ENCODE assay signal across 12 cellular contexts in genomic region chr16:81780350-81780749, GRCh38. TPM values are rescaled to one million over a fixed set of nuclear protein-coding genes. Genes with fewer than 3 reads are reported as not detected.
DNase-seq lines count a peak whose midpoint lies in the region; ATAC-seq and TF ChIP-seq lines count a peak whose summit lies in the region.
"Had no signal": no experiment of that assay in that cellular context is flagged by ENCODE, and none has a peak within 500 bp of the region (broad histone marks: within the 10 kb centered on the region; RNA-seq: fewer than 3 reads in every experiment).

No MANE protein-coding gene starts in this region.

- no peaks in the 10 kb centered on the region for H3K36me3 Mint-ChIP-seq in activated T-cell treated with anti-CD3 and anti-CD28 coated beads, Interleukin-2, amount 50 U/mL, for 24 hours (ENCODE audit: low read depth)

- no peak overlapping the region for H2AFZ ChIP-seq in SU-DHL-6 (ENCODE audit: low read depth, low read length, severe bottlenecking)

- peaks cover 2% of the 10 kb centered on the region; the same call in 1 of the 2 replicates for H4K20me1 ChIP-seq in SU-DHL-6 (ENCODE audit: low read depth, low read length)

- ATAC-seq in thoracic aorta (ENCODE audit: insufficient number of reproducible peaks, low FRiP score, low read depth) (no peak), GM18867 (IDR thresholded peaks at IDR 0.05; ENCODE audit: unreplicated experiment) (no peak)

- peak overlapping the region; percentile 80 for H3K4me3 Mint-ChIP-seq in activated T-cell treated with anti-CD3 and anti-CD28 coated beads, Interleukin-2, amount 50 U/mL, for 24 hours

- no peak for DNase-seq in activated T-cell treated with anti-CD3 and anti-CD28 coated beads, Interleukin-2, amount 50 U/mL, for 24 hours
- DNase-seq in activated T-cell treated with anti-CD3 and anti-CD28 coated beads for 4 hours (no peak), thoracic aorta (ENCODE audit: low spot score) (no peak), NCI-H1105 treated with DMSO at 0.1 percent for 48 hours (lab: John Stamatoyannopoulos, UW) (no peak), NCI-H510A (lab: John Stamatoyannopoulos, UW) (no peak)
- DNase-seq: activated CD4-positive, alpha-beta T cell treated with anti-CD3 and anti-CD28 coated beads, Interleukin-2, amount 50 U/mL, for 4 hours; NCI-H1436 treated with DMSO at 0.1 percent for 48 hours had no signal

- TF ChIP-seq CTCF in SU-DHL-6 (IDR thresholded peaks at IDR 0.05; ENCODE audit: insufficient read depth, low read length, poor library complexity, severe bottlenecking) (no peak), thoracic aorta (IDR thresholded peaks at IDR 0.05) (no peak)

- H3K79me2 ChIP-seq in SU-DHL-6 (ENCODE audit: insufficient read depth, low read length) = peaks cover 61% of the 10 kb centered on the region
- H3K79me2 ChIP-seq: parathyroid adenoma had no signal

- peak overlapping the region; percentile 74 for H3K4me3 ChIP-seq in SU-DHL-6 (ENCODE audit: insufficient read depth, low read length, poor library complexity, severe bottlenecking)
- peak overlapping the region; percentile 77; the same call in 1 of the 2 replicates for H3K4me3 ChIP-seq in iPS-20b (ENCODE audit: low read length)
- H3K4me3 ChIP-seq in thoracic aorta = peak overlapping the region; percentile 72

- H3K9me3 ChIP-seq in SU-DHL-6 (ENCODE audit: insufficient read depth, low read length) = no peaks in the 10 kb centered on the region
- no peaks in the 10 kb centered on the region for H3K9me3 ChIP-seq in iPS-20b (ENCODE audit: insufficient read depth, low read depth, low read length)
- no peaks in the 10 kb centered on the region for H3K9me3 ChIP-seq in thoracic aorta

- H3K9me3 Mint-ChIP-seq in activated T-cell treated with anti-CD3 and anti-CD28 coated beads, Interleukin-2, amount 50 U/mL, for 24 hours = no peaks in the 10 kb centered on the region

- peaks cover 51% of the 10 kb centered on the region for H3F3A ChIP-seq in SU-DHL-6 (ENCODE audit: insufficient read depth)

- H3K27me3 ChIP-seq in SU-DHL-6 (ENCODE audit: low read length) (no peaks in the 10 kb centered on the region), iPS-20b (ENCODE audit: insufficient read depth, low read length) (peaks cover 56% of the 10 kb centered on the region), thoracic aorta (replicated peaks; ENCODE audit: insufficient read depth) (no peaks in the 10 kb centered on the region)

- H3K4me1 ChIP-seq in iPS-20b (ENCODE audit: insufficient read depth, low read length) (peaks cover 2% of the 10 kb centered on the region; the same call in 1 of the 2 replicates), thoracic aorta (ENCODE audit: control insufficient read depth in 1 of 2, low read depth in 2 of 2) (peaks cover 0 to 2% of the 10 kb centered on the region in 2 donors)
- H3K4me1 ChIP-seq: parathyroid adenoma had no signal

- 0 out of 2 replicates have a peak, but pooled peaks cover 3% of the 10 kb centered on the region for H3K36me3 ChIP-seq in SU-DHL-6 (ENCODE audit: low read length)
- H3K36me3 ChIP-seq in iPS-20b (ENCODE audit: insufficient read depth, low read depth, low read length) = no peaks in the 10 kb centered on the region
- H3K36me3 ChIP-seq in thoracic aorta = no peaks in the 10 kb centered on the region

- H3K9ac ChIP-seq in SU-DHL-6 (ENCODE audit: low read length) = peak overlapping the region; percentile 95
- H3K9ac ChIP-seq in iPS-20b (ENCODE audit: low read depth, low read length) = no peak overlapping the region
- H3K9ac ChIP-seq: parathyroid adenoma had no signal

- no peak overlapping the region for H3K27ac Mint-ChIP-seq in activated T-cell treated with anti-CD3 and anti-CD28 coated beads, Interleukin-2, amount 50 U/mL, for 24 hours

- peak overlapping the region; percentile 87 for H3K27ac ChIP-seq in SU-DHL-6 (ENCODE audit: low read depth, low read length)
- H3K27ac ChIP-seq in iPS-20b (ENCODE audit: low read length) = no peak overlapping the region
- H3K27ac ChIP-seq in thoracic aorta = no peak overlapping the region
- H3K27ac ChIP-seq: parathyroid adenoma, RWPE1 had no signal

- H3K27me3 Mint-ChIP-seq in activated T-cell treated with anti-CD3 and anti-CD28 coated beads, Interleukin-2, amount 50 U/mL, for 24 hours = peaks cover 54% of the 10 kb centered on the region

- peak overlapping the region; percentile 71 for H3K4me2 ChIP-seq in SU-DHL-6 (ENCODE audit: low read depth, low read length, poor library complexity, severe bottlenecking)

- peaks cover 10% of the 10 kb centered on the region for H3K4me1 Mint-ChIP-seq in activated T-cell treated with anti-CD3 and anti-CD28 coated beads, Interleukin-2, amount 50 U/mL, for 24 hours (ENCODE audit: low read depth)

- H3K9me2 ChIP-seq in SU-DHL-6 (replicated peaks; ENCODE audit: insufficient read depth, low read length) = no peaks in the 10 kb centered on the region

RNA-seq across cellular contexts. Expression of gene PLCG2, which starts 1.3 kb away (rescaled TPM):
- 10 to 100 TPM; 11.6 to 30.9 TPM for total RNA-seq in thoracic aorta
